1 cellular context compared by ENCODE assay signal in genomic region chr19:44725251-44725650, GRCh38.
TF ChIP-seq lines count a peak whose summit lies in the region.

No MANE protein-coding gene starts in this region.

TF ChIP-seq in SK-N-SH treated with all-trans-retinoic acid at 6 μM for 48 hours, 23 proteins besides CTCF, POLR2A, EP300 and RAD21:
- TF ChIP-seq CSRNP3 (CRISPR knock-in tag; IDR thresholded peaks at IDR 0.05) (no peak), TOX (CRISPR knock-in tag; IDR thresholded peaks at IDR 0.05; ENCODE audit: borderline replicate concordance) (no peak), GLIS3 (CRISPR knock-in tag; IDR thresholded peaks at IDR 0.05) (no peak)
TF ChIP-seq in SK-N-SH treated with all-trans-retinoic acid at 6 μM for 48 hours: peak in this region for 0.
